In the genomic region with DNA sequence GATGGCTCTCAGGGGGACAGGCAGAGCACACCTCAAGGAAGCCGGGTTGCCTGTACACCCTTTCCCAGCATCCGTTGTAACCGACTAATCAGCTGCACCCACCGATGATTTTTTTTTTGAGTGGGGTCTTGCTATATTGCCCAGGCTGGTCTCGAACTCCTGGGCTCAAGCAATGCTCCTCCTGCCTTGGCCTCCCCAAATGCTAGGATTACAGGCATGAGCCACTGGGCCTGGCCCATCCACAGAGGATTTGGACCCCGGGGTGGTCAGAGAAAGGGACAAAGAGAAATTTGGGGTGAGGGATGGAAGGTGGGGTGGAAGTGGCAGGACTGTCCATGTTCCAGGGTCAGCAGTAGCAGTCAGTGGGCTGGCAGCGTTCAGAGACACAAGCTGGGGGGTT, we compare ENCODE assay signal across 20 cellular contexts. TPM values are rescaled to one million over a fixed set of nuclear protein-coding genes. Genes with fewer than 3 reads are reported as not detected.
A peak's percentile ranks its signal among the peaks of the same experiment; 100 is the strongest.
DNase-seq lines count a peak whose midpoint lies in the region; ATAC-seq, FAIRE-seq and TF ChIP-seq lines count a peak whose summit lies in the region.
"Had no signal": no experiment of that assay in that cellular context is flagged by ENCODE, and none has a peak within 500 bp of the region (broad histone marks: within the 10 kb centered on the region; RNA-seq: fewer than 3 reads in every experiment).

No MANE protein-coding gene starts in this region.

- TF ChIP-seq RAD21 in HepG2 (CRISPR knock-in tag; IDR thresholded peaks at IDR 0.05) (no peak), K562 (CRISPR knock-in tag; conservative IDR thresholded peaks at IDR 0.05 in 1 of 2, IDR thresholded peaks at IDR 0.05 in 1 of 2) (no peak)

- H3K27me3 ChIP-seq in HepG2 (ENCODE audit: control insufficient read depth in 1 of 2, insufficient read depth in 2 of 2, low read length in 2 of 2) (peaks cover 0 to 7% of the 10 kb centered on the region in 2 experiments; a peak in 2 of 5 replicates), right lobe of liver (no peaks in the 10 kb centered on the region), K562 (ENCODE audit: control insufficient read depth in 2 of 2, insufficient read depth in 2 of 2, low read length in 2 of 2) (no peaks in the 10 kb centered on the region; a peak in 1 of 5 replicates)
- H3K27me3 ChIP-seq: BLaER1 treated with 17β-estradiol and CSF1 and Interleukin-3, amounts not matched to agents 10 nM and 100 nM had no signal

- FAIRE-seq in HepG2 (lab: Jason Lieb, UNC): no peak
- FAIRE-seq in K562 (lab: Jason Lieb, UNC): no peak
- FAIRE-seq: A549, D721Med, G401.6, GM12891, GM19239 had no signal

- CTCF ChIA-PET in HepG2 (lab: Yijun Ruan, JAX; ENCODE audit: low intra/inter-chr PET ratio, low total read pairs) (no interaction called here), K562 (lab: Yijun Ruan, JAX; ENCODE audit: low intra/inter-chr PET ratio) (no interaction called here)

- intact Hi-C loops in HepG2 (cut with micrococcal nuclease; ENCODE audit: unreplicated experiment): no loop called here
- intact Hi-C loops in right lobe of liver (cut with DNase I): no loop called here
- intact Hi-C loops in K562 (cut with micrococcal nuclease): no loop called here

- H3K4me1 ChIP-seq in HepG2 (ENCODE audit: insufficient read depth, low read length) (peaks cover 12% of the 10 kb centered on the region; the same call in 1 of the 2 replicates), right lobe of liver (no peaks in the 10 kb centered on the region), K562 (replicated peaks in 1 of 2; ENCODE audit: control insufficient read depth in 2 of 2, insufficient read depth in 2 of 2, low read length in 2 of 2) (peaks cover 0 to 10% of the 10 kb centered on the region in 2 experiments; a peak in 4 of 5 replicates)
- H3K4me1 ChIP-seq: A549, Caco-2 had no signal

- H3K9ac ChIP-seq in HepG2 (ENCODE audit: insufficient read depth, low read depth, low read length) (no peak overlapping the region), K562 (ENCODE audit: insufficient read depth in 1 of 2, low read depth in 2 of 2, low read length in 2 of 2) (0 out of 4 replicates have a peak overlapping the region, but pooled peaks of 1 of the 2 experiments have one; percentile 17)
- H3K9ac ChIP-seq: BLaER1 treated with 17β-estradiol and CSF1 and Interleukin-3, amounts not matched to agents 10 nM and 100 nM had no signal

- ATAC-seq in HepG2 (no peak), right lobe of liver (no peak), K562 (no peak)
- ATAC-seq: CD8-positive, alpha-beta T cell had no signal

- TF ChIP-seq POLR2A in HepG2 (IDR thresholded peaks at IDR 0.05; ENCODE audit: insufficient read depth in 1 of 2, low read depth in 2 of 2, low read length in 2 of 2) (no peak), right lobe of liver (IDR thresholded peaks at IDR 0.05) (no peak), K562 (conservative IDR thresholded peaks at IDR 0.05) (no peak)

- no TSS peak for BruUV-seq in HepG2 (replicated peaks; lab: Mats Ljungman, UMichigan)
- BruUV-seq in K562 (replicated peaks; lab: Mats Ljungman, UMichigan): no TSS peak

- H3K36me3 ChIP-seq in HepG2 (replicated peaks in 1 of 2; ENCODE audit: control insufficient read depth in 1 of 2, insufficient read depth in 2 of 2, low read length in 2 of 2) (no peaks in the 10 kb centered on the region), right lobe of liver (no peaks in the 10 kb centered on the region), K562 (ENCODE audit: control insufficient read depth, insufficient read depth, low read length) (no peaks in the 10 kb centered on the region)
- H3K36me3 ChIP-seq: BLaER1 treated with 17β-estradiol and CSF1 and Interleukin-3, amounts not matched to agents 10 nM and 100 nM had no signal

- H3K79me2 ChIP-seq in HepG2 (ENCODE audit: insufficient read depth, low read length) (no peaks in the 10 kb centered on the region), K562 (ENCODE audit: control insufficient read depth, insufficient read depth, low read length) (no peaks in the 10 kb centered on the region)

- H3K27ac ChIP-seq in HepG2 (ENCODE audit: extremely low read length, insufficient read depth, low read length): no peak overlapping the region
- no peak overlapping the region for H3K27ac ChIP-seq in right lobe of liver
- no peak overlapping the region for H3K27ac ChIP-seq in K562 (ENCODE audit: extremely low read depth, low read depth, low read length)
- H3K27ac ChIP-seq: 22Rv1; A549; BLaER1 treated with 17β-estradiol and CSF1 and Interleukin-3, amounts not matched to agents 10 nM and 100 nM; C4-2B had no signal

- no peak overlapping the region for H3K4me2 ChIP-seq in HepG2 (ENCODE audit: low read depth, low read length)
- H3K4me2 ChIP-seq in K562 (ENCODE audit: insufficient read depth, low read length): no peak overlapping the region
- H3K4me2 ChIP-seq: A549; BLaER1 treated with 17β-estradiol and CSF1 and Interleukin-3, amounts not matched to agents 10 nM and 100 nM had no signal

- H3K9me3 ChIP-seq in HepG2 (ENCODE audit: low read length) (no peaks in the 10 kb centered on the region), right lobe of liver (no peaks in the 10 kb centered on the region), K562 (replicated peaks; ENCODE audit: control insufficient read depth, insufficient read depth, low read depth, low read length) (no peaks in the 10 kb centered on the region)
- H3K9me3 ChIP-seq: A549; BLaER1 treated with 17β-estradiol and CSF1 and Interleukin-3, amounts not matched to agents 10 nM and 100 nM; Caco-2 had no signal

- H3K9me1 ChIP-seq in K562 (ENCODE audit: control insufficient read depth, insufficient read depth, low read length): no peaks in the 10 kb centered on the region

- DNase-seq in HepG2 (ENCODE audit: low spot score) (no peak), right lobe of liver (no peak), K562 (ENCODE audit: extremely low read depth in 1 of 4, low spot score in 3 of 4) (no peak), OCI-M2 (lab: John Stamatoyannopoulos, UW; ENCODE audit: unreplicated experiment) (no peak), NCI-H510A (lab: John Stamatoyannopoulos, UW) (no peak)
- DNase-seq: AML-193; Caco-2; Calu3; CD4-positive, alpha-beta T cell; CD8-positive, alpha-beta T cell; DMS79 treated with DMSO at 0.1 percent for 48 hours; GF-D8 had no signal

- no peaks in the 10 kb centered on the region for H4K20me1 ChIP-seq in HepG2 (ENCODE audit: insufficient read depth, low read length)
- H4K20me1 ChIP-seq in K562 (replicated peaks; ENCODE audit: control insufficient read depth, insufficient read depth, low read length): no peaks in the 10 kb centered on the region
- H4K20me1 ChIP-seq: BLaER1 treated with 17β-estradiol and CSF1 and Interleukin-3, amounts not matched to agents 10 nM and 100 nM had no signal

- WGBS in HepG2 (ENCODE audit: low lambda C conversion rate): 32% methylated on average over 7 of the region's 7 CpGs
- 62% methylated on average over 6 of the region's 7 CpGs for WGBS in right lobe of liver (ENCODE audit: insufficient coverage, low coverage, low lambda C conversion rate, missing lambda C conversion rate)
- WGBS in K562 (ENCODE audit: insufficient coverage, low coverage, missing lambda C conversion rate): 16% methylated on average over 7 of the region's 7 CpGs

- POLR2A ChIA-PET in HepG2 (lab: Yijun Ruan, JAX): no interaction called here
- POLR2A ChIA-PET in K562 (lab: Yijun Ruan, JAX): interaction anchor here (1.3 to 1.4 kb wide), 3 partner anchors 10 to 69 kb away, joined by 3 to 5 read pairs (median 5); no protein-coding TSS in a partner anchor

- TF ChIP-seq CTCF in HepG2 (CRISPR knock-in tag; IDR thresholded peaks at IDR 0.05) (no peak), right lobe of liver (IDR thresholded peaks at IDR 0.05) (no peak), K562 (IDR thresholded peaks at IDR 0.05 in 2 of 3, conservative IDR thresholded peaks at IDR 0.05 in 1 of 3; ENCODE audit: insufficient read depth in 2 of 3, low read depth in 1 of 3, low read length in 3 of 3) (no peak)

- H3K4me3 ChIP-seq in HepG2 (replicated peaks in 1 of 3; ENCODE audit: insufficient read depth in 1 of 3, low read depth in 2 of 3, low read length in 3 of 3): no peak overlapping the region
- no peak overlapping the region for H3K4me3 ChIP-seq in right lobe of liver
- H3K4me3 ChIP-seq in K562: no peak overlapping the region
- H3K4me3 ChIP-seq: A549; BLaER1 treated with 17β-estradiol and CSF1 and Interleukin-3, amounts not matched to agents 10 nM and 100 nM had no signal

- TF ChIP-seq EP300 in HepG2 (IDR thresholded peaks at IDR 0.05; ENCODE audit: low read depth in 2 of 2, low read length in 2 of 2) (no peak), HepG2 (CRISPR knock-in tag; IDR thresholded peaks at IDR 0.05; ENCODE audit: borderline replicate concordance) (no peak), K562 (IDR thresholded peaks at IDR 0.05; ENCODE audit: low read length) (no peak)

- H2AFZ ChIP-seq in HepG2 (ENCODE audit: low read length) (no peak overlapping the region), K562 (ENCODE audit: low read depth, low read length) (no peak overlapping the region)

- in situ Hi-C loops in HepG2 (cut with HindIII; ENCODE audit: extremely low pct_ligation_motif_present, low pct_unique_long_range_greater_than_20kb) (no loop called here), K562 (cut with MboI) (no loop called here)

RNA-seq across cellular contexts. Expression of a gene that starts 43.3 kb away (rescaled TPM):
- total RNA-seq in HepG2 (2016; rRNA removed; fragmentation: Illumina TruSeq; extraction: Trizol): 187 and 277 TPM in 2 replicates
- 112 and 117 TPM in 2 replicates for total RNA-seq in HepG2 (2016; cell fraction: cytosol; rRNA removed; fragmentation: Illumina TruSeq; extraction: Trizol; ENCODE audit: low read depth)
- 187 and 271 TPM in 2 replicates for total RNA-seq in HepG2 (2016; cell fraction: insoluble cytoplasmic fraction; rRNA removed; fragmentation: Illumina TruSeq; extraction: Trizol)
- total RNA-seq in HepG2 (2016; cell fraction: membrane; rRNA removed; fragmentation: Illumina TruSeq; extraction: Trizol): 307 and 332 TPM in 2 replicates
- total RNA-seq in HepG2 (2016; cell fraction: nucleus; rRNA removed; fragmentation: Illumina TruSeq; extraction: Trizol): 113 and 126 TPM in 2 replicates
- 133 and 178 TPM in 2 replicates for polyA plus RNA-seq in HepG2 (2011; rRNA removed)
- polyA plus RNA-seq in HepG2 (2011; cell fraction: cytosol; rRNA removed): 72.4 and 101 TPM in 2 replicates
- 48.0 and 54.4 TPM in 2 replicates for polyA plus RNA-seq in HepG2 (2011; cell fraction: nucleus; rRNA removed)
- 156 and 233 TPM in 2 replicates for polyA plus RNA-seq in HepG2 (2012)
- 144 and 159 TPM in 2 replicates for polyA plus RNA-seq in HepG2 (2016; cell fraction: cytosol; fragmentation: Illumina TruSeq; extraction: Trizol; ENCODE audit: low read depth)
- 329 and 330 TPM in 2 replicates for polyA plus RNA-seq in HepG2 (2016; cell fraction: insoluble cytoplasmic fraction; fragmentation: Illumina TruSeq; extraction: Trizol; ENCODE audit: low read depth)
- 307 and 315 TPM in 2 replicates for polyA plus RNA-seq in HepG2 (2016; cell fraction: membrane; fragmentation: Illumina TruSeq; extraction: Trizol; ENCODE audit: low read depth)
- polyA plus RNA-seq in HepG2 (2016; cell fraction: nucleus; fragmentation: Illumina TruSeq; extraction: Trizol; ENCODE audit: insufficient read depth, low read depth): 168 and 174 TPM in 2 replicates
- 69.1 TPM in 2 replicates for polyA minus RNA-seq in HepG2 (2011; rRNA and poly(A)+ RNA removed; ENCODE audit: low replicate concordance)
- 110 and 111 TPM in 2 replicates for polyA minus RNA-seq in HepG2 (2011; cell fraction: cytosol; rRNA and poly(A)+ RNA removed)
- polyA minus RNA-seq in HepG2 (2011; cell fraction: nucleus; rRNA and poly(A)+ RNA removed): 115 and 125 TPM in 2 replicates
- total RNA-seq in right lobe of liver: 10 to 100 TPM; 32.8 to 51.7 (median 36.2) TPM
- total RNA-seq in K562 (2011; cell fraction: chromatin; rRNA removed; ENCODE audit: low replicate concordance): 91.4 and 203 TPM in 2 replicates
- total RNA-seq in K562 (2011; cell fraction: nucleolus; rRNA removed): 57.5 and 69.1 TPM in 2 replicates
- total RNA-seq in K562 (2011; cell fraction: nucleoplasm; rRNA removed): 128 and 212 TPM in 2 replicates
- 153 and 181 TPM in 2 replicates for total RNA-seq in K562 (2014; rRNA removed)
- 203 and 241 TPM in 2 replicates for total RNA-seq in K562 (2014; rRNA removed; fragmentation: Illumina TruSeq; extraction: Trizol)
- 182 and 195 TPM in 2 replicates for total RNA-seq in K562 (2015; rRNA removed; fragmentation: Illumina TruSeq; extraction: Trizol)
- 178 and 197 TPM in 2 replicates for total RNA-seq in K562 (2021)
- polyA plus RNA-seq in K562 (2011; rRNA removed): 223 and 280 TPM in 2 replicates
- 55.3 and 113 TPM in 2 replicates for polyA plus RNA-seq in K562 (2011; cell fraction: cytosol; rRNA removed)
- polyA plus RNA-seq in K562 (2011; cell fraction: nucleus; rRNA removed): 73.0 and 117 TPM in 2 replicates
- 169 and 223 TPM in 2 replicates for polyA plus RNA-seq in K562 (2012)
- 247 and 286 TPM in 2 replicates for polyA plus RNA-seq in K562 (2014; fragmentation: Illumina TruSeq; extraction: Trizol)
- polyA plus RNA-seq in K562 (2014; fragmentation: Nextera tagmentation; extraction: Ambion mirVana): 10 to 100 TPM; 67.4 to 76.3 TPM
- 184 and 189 TPM in 2 replicates for polyA plus RNA-seq in K562 (2014; rRNA removed)
- polyA minus RNA-seq in K562 (2011; rRNA and poly(A)+ RNA removed): 168 and 213 TPM in 2 replicates
- 76.7 and 92.6 TPM in 2 replicates for polyA minus RNA-seq in K562 (2011; cell fraction: cytosol; rRNA and poly(A)+ RNA removed)
- 44.8 and 82.3 TPM in 2 replicates for polyA minus RNA-seq in K562 (2011; cell fraction: nucleus; rRNA and poly(A)+ RNA removed)
